25 cellular contexts compared by ENCODE assay signal in genomic region chr2:211391206-211391605, GRCh38.
DNase-seq lines count a peak whose midpoint lies in the region; ATAC-seq, FAIRE-seq and TF ChIP-seq lines count a peak whose summit lies in the region.
"Had no signal": no experiment of that assay in that cellular context is flagged by ENCODE, and none has a peak within 500 bp of the region (broad histone marks: within the 10 kb centered on the region; RNA-seq: fewer than 3 reads in every experiment).

No MANE protein-coding gene starts in this region.

- TF ChIP-seq CTCF in SK-N-SH (IDR thresholded peaks at IDR 0.05), result no peak

- no peaks in the 10 kb centered on the region for H4K20me1 ChIP-seq in SK-N-SH (ENCODE audit: insufficient read depth)
- H4K20me1 ChIP-seq: BLaER1 had no signal

- no peaks in the 10 kb centered on the region for H3K9me2 ChIP-seq in SK-N-SH

- POLR2A ChIA-PET in SK-N-SH (lab: Yijun Ruan, JAX), result no interaction called here

- H3K27me3 ChIP-seq in SK-N-SH (ENCODE audit: insufficient read depth), result no peaks in the 10 kb centered on the region
- H3K27me3 ChIP-seq: BLaER1, cardiac muscle cell, upper lobe of right lung had no signal

- FAIRE-seq in islet of Langerhans (lab: Jason Lieb, UNC), result peak; percentile 17
- FAIRE-seq: H54 had no signal

- no peak overlapping the region for H3K27ac ChIP-seq in SK-N-SH (ENCODE audit: low read depth in 2 of 2, low read length in 1 of 2)
- H3K27ac ChIP-seq: BLaER1, cardiac muscle cell, upper lobe of right lung had no signal

- no peaks in the 10 kb centered on the region for H3K79me2 ChIP-seq in SK-N-SH (ENCODE audit: insufficient read depth)

- H3K36me3 ChIP-seq in SK-N-SH (replicated peaks in 1 of 2; ENCODE audit: control insufficient read depth in 1 of 2, insufficient read depth in 2 of 2, low read length in 1 of 2), result no peaks in the 10 kb centered on the region
- H3K36me3 ChIP-seq: BLaER1, cardiac muscle cell, upper lobe of right lung had no signal

- DNase-seq in SK-N-SH, result peak; percentile 8
- peak; percentile 65 for DNase-seq in SK-N-DZ (ENCODE audit: low spot score)
- DNase-seq in hepatic stellate cell (ENCODE audit: low spot score), result no peak
- DNase-seq in 8988T, result no peak
- DNase-seq in erythroblast (lab: John Stamatoyannopoulos, UW), result no peak
- DNase-seq: activated CD4-positive, alpha-beta T cell treated with anti-CD3 and anti-CD28 coated beads, Interleukin-2, amount 50 U/mL, for 48 hours; activated CD4-positive, CD25-positive, alpha-beta regulatory T cell; activated CD8-positive, alpha-beta memory T cell treated with anti-CD3 and anti-CD28 coated beads, Interleukin-2, amount 50 U/mL, for 4 hours; DND-41; KG1; left cardiac atrium; MM.1S; NCI-H187 treated with DMSO at 0.1 percent for 48 hours; NCI-H510A; stimulated activated CD4-positive, alpha-beta T cell treated with anti-CD3 and anti-CD28 coated beads, Interleukin-2, amount 100 ng/mL, for 24 hours; upper lobe of right lung had no signal

- H3K4me3 ChIP-seq in SK-N-SH (ENCODE audit: low read depth in 2 of 2, low read length in 1 of 2), result no peak overlapping the region
- H3K4me3 ChIP-seq: BLaER1, cardiac muscle cell, smooth muscle cell, upper lobe of right lung had no signal

- no peak overlapping the region for H2AFZ ChIP-seq in SK-N-SH (ENCODE audit: low read depth)

- H3K4me1 ChIP-seq in SK-N-SH (ENCODE audit: control insufficient read depth in 1 of 2, insufficient read depth in 2 of 2, low read depth in 1 of 2, low read length in 1 of 2), result peaks cover 0 to 3% of the 10 kb centered on the region in 2 experiments; a peak in 2 of 4 replicates
- H3K4me1 ChIP-seq: BLaER1, upper lobe of right lung had no signal

- no peak for ATAC-seq in SK-N-SH treated with all-trans-retinoic acid at 6 μM for 48 hours
- no peak for ATAC-seq in HG02938 (IDR thresholded peaks at IDR 0.05; ENCODE audit: unreplicated experiment)
- ATAC-seq: activated naive CD4-positive, alpha-beta T cell treated with anti-CD3 and anti-CD28 coated beads, Interleukin-2, amount 50 U/mL, for 72 hours; activated T-helper 17 cell treated with anti-CD3 and anti-CD28 coated beads, Interleukin-2, amount 50 U/mL, for 72 hours; left cardiac atrium; upper lobe of right lung had no signal

- no peak overlapping the region for H3K4me2 ChIP-seq in SK-N-SH
- H3K4me2 ChIP-seq: BLaER1, smooth muscle cell had no signal

- WGBS in SK-N-SH (ENCODE audit: low lambda C conversion rate), result 48% methylated on average over 4 of the region's 4 CpGs

- H3K9ac ChIP-seq in SK-N-SH, result no peak overlapping the region
- H3K9ac ChIP-seq: BLaER1 had no signal

- no peaks in the 10 kb centered on the region for H3K9me3 ChIP-seq in SK-N-SH
- H3K9me3 ChIP-seq: BLaER1, upper lobe of right lung had no signal

- no peaks in the 10 kb centered on the region for H3F3A ChIP-seq in SK-N-SH (replicated peaks; ENCODE audit: insufficient read depth)

- TF ChIP-seq POLR2A in erythroblast (IDR thresholded peaks at IDR 0.05; ENCODE audit: low read length), result no peak

- CTCF ChIA-PET in SK-N-SH (lab: Yijun Ruan, JAX), result interaction anchor here (1.1 kb wide), 2 partner anchors 9 to 11 kb away, joined by 3 to 5 read pairs; no protein-coding TSS in a partner anchor

- TF ChIP-seq RAD21 in SK-N-SH (IDR thresholded peaks at IDR 0.05; ENCODE audit: low read length), result no peak

- no peak for TF ChIP-seq EP300 in SK-N-SH (IDR thresholded peaks at IDR 0.05; ENCODE audit: borderline replicate concordance in 1 of 2, low read depth in 1 of 2, low read length in 1 of 2)

TF ChIP-seq in SK-N-SH, 30 proteins besides CTCF, POLR2A, EP300 and RAD21 (continues in another document):
- TF ChIP-seq FOSL2 (IDR thresholded peaks at IDR 0.05; ENCODE audit: borderline replicate concordance, low read depth) (no peak), USF1 (IDR thresholded peaks at IDR 0.05; ENCODE audit: borderline replicate concordance, low read depth) (no peak), JUND (IDR thresholded peaks at IDR 0.05) (no peak), TEAD4 (IDR thresholded peaks at IDR 0.05; ENCODE audit: borderline replicate concordance, insufficient read depth) (no peak), GABPA (IDR thresholded peaks at IDR 0.05; ENCODE audit: low read depth) (no peak), MXI1 (IDR thresholded peaks at IDR 0.05; ENCODE audit: low read depth, low read length) (no peak), FOXJ3 (CRISPR knock-in tag; IDR thresholded peaks at IDR 0.05) (no peak), ELF1 (IDR thresholded peaks at IDR 0.05) (no peak)
- TF ChIP-seq, protein P1, sequence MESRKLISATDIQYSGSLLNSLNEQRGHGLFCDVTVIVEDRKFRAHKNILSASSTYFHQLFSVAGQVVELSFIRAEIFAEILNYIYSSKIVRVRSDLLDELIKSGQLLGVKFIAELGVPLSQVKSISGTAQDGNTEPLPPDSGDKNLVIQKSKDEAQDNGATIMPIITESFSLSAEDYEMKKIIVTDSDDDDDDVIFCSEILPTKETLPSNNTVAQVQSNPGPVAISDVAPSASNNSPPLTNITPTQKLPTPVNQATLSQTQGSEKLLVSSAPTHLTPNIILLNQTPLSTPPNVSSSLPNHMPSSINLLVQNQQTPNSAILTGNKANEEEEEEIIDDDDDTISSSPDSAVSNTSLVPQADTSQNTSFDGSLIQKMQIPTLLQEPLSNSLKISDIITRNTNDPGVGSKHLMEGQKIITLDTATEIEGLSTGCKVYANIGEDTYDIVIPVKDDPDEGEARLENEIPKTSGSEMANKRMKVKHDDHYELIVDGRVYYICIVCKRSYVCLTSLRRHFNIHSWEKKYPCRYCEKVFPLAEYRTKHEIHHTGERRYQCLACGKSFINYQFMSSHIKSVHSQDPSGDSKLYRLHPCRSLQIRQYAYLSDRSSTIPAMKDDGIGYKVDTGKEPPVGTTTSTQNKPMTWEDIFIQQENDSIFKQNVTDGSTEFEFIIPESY (IDR thresholded peaks at IDR 0.05; ENCODE audit: borderline replicate concordance, low read depth), result no peak

TF ChIP-seq in SK-N-SH treated with all-trans-retinoic acid at 6 μM for 48 hours, 23 proteins besides CTCF, POLR2A, EP300 and RAD21:
- TF ChIP-seq TOX (CRISPR knock-in tag; IDR thresholded peaks at IDR 0.05; ENCODE audit: borderline replicate concordance) (no peak), GLIS3 (CRISPR knock-in tag; IDR thresholded peaks at IDR 0.05) (no peak), OSR1 (CRISPR knock-in tag; IDR thresholded peaks at IDR 0.05) (no peak), ZC3H10 (CRISPR knock-in tag; IDR thresholded peaks at IDR 0.05) (no peak)
- TF ChIP-seq, protein P2, sequence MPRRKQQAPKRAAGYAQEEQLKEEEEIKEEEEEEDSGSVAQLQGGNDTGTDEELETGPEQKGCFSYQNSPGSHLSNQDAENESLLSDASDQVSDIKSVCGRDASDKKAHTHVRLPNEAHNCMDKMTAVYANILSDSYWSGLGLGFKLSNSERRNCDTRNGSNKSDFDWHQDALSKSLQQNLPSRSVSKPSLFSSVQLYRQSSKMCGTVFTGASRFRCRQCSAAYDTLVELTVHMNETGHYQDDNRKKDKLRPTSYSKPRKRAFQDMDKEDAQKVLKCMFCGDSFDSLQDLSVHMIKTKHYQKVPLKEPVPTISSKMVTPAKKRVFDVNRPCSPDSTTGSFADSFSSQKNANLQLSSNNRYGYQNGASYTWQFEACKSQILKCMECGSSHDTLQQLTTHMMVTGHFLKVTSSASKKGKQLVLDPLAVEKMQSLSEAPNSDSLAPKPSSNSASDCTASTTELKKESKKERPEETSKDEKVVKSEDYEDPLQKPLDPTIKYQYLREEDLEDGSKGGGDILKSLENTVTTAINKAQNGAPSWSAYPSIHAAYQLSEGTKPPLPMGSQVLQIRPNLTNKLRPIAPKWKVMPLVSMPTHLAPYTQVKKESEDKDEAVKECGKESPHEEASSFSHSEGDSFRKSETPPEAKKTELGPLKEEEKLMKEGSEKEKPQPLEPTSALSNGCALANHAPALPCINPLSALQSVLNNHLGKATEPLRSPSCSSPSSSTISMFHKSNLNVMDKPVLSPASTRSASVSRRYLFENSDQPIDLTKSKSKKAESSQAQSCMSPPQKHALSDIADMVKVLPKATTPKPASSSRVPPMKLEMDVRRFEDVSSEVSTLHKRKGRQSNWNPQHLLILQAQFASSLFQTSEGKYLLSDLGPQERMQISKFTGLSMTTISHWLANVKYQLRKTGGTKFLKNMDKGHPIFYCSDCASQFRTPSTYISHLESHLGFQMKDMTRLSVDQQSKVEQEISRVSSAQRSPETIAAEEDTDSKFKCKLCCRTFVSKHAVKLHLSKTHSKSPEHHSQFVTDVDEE (CRISPR knock-in tag; IDR thresholded peaks at IDR 0.05), result no peak

Comparison
In these comparisons a context has a peak if more than half of its experiments do, and no peak if none do; other contexts are left out.
1. DNase-seq: peak in SK-N-SH (single experiment) and SK-N-DZ (single experiment); none in hepatic stellate cell (single experiment), 8988T (single experiment) and erythroblast (0 of 2).